ENCODE assay signal across 13 cellular contexts in the genomic region with DNA sequence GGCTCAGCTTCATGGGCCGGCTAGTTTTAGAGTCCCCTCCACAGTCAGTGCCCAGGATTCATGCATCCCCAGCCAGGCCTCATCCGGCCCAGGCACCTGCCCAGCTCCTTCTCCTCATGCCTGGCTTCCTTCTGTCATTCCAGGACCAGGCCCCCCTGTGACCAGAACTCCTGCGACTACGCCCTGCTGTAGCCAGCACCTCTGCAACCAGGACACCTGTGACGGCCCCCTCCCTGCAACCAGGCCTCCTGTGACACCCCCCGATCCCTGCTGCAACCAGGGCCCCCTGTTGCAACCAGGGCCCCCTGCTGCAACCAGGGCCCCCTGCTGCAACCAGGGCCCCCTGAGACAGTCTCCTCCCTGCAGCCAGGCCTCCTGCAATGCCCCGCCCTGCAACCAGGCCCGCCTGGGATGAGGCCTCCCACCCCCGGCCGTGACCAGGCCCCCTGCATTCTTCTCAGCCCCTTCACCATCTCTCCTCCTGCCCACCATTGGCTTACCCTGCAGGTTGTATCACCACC. TPM values are rescaled to one million over a fixed set of nuclear protein-coding genes. Genes with fewer than 3 reads are reported as not detected.
DNase-seq lines count a peak whose midpoint lies in the region; ATAC-seq and TF ChIP-seq lines count a peak whose summit lies in the region.
"Had no signal": no experiment of that assay in that cellular context is flagged by ENCODE, and none has a peak within 500 bp of the region (broad histone marks: within the 10 kb centered on the region; RNA-seq: fewer than 3 reads in every experiment).

No MANE protein-coding gene starts in this region.

- ATAC-seq in HG03039 (IDR thresholded peaks at IDR 0.05; ENCODE audit: unreplicated experiment): no peak
- ATAC-seq: stimulated activated naive B cell treated with anti-CD40 and anti-IgM and Interleukin-4, amounts not matched to agents 10 μg/mL and 1 μg/mL and 100 μg/mL, for 72 hours had no signal

- CTCF ChIA-PET in SK-N-SH (lab: Yijun Ruan, JAX): interaction anchor here (1.8 kb wide), 1 partner anchor 74 kb away, joined by 7 read pairs; no protein-coding TSS in a partner anchor

- no peaks in the 10 kb centered on the region for H3K9me2 ChIP-seq in SK-N-SH

- no peak overlapping the region for H3K4me3 ChIP-seq in SK-N-SH (ENCODE audit: low read depth in 2 of 2, low read length in 1 of 2)
- no peak overlapping the region for H3K4me3 ChIP-seq in prostate gland
- H3K4me3 ChIP-seq: coronary artery, pancreas had no signal

- H2AFZ ChIP-seq in SK-N-SH (ENCODE audit: low read depth): no peak overlapping the region

- no peaks in the 10 kb centered on the region for H4K20me1 ChIP-seq in SK-N-SH (ENCODE audit: insufficient read depth)

- H3K4me2 ChIP-seq in SK-N-SH: peak overlapping the region; percentile 59; the same call in 1 of the 2 replicates

- 79% methylated on average over 7 of the region's 10 CpGs for WGBS in SK-N-SH (ENCODE audit: low lambda C conversion rate)
- 72% methylated on average over 10 of the region's 10 CpGs for WGBS in prostate gland

- no peak overlapping the region for H3K27ac ChIP-seq in SK-N-SH (ENCODE audit: low read depth in 2 of 2, low read length in 1 of 2)
- peak overlapping the region; percentile 5 to 13 for H3K27ac ChIP-seq in prostate gland
- H3K27ac ChIP-seq: coronary artery, pancreas had no signal

- no peak for TF ChIP-seq RAD21 in SK-N-SH (IDR thresholded peaks at IDR 0.05; ENCODE audit: low read length)

- POLR2A ChIA-PET in SK-N-SH (lab: Yijun Ruan, JAX): no interaction called here

- no peaks in the 10 kb centered on the region for H3K27me3 ChIP-seq in SK-N-SH (ENCODE audit: insufficient read depth)
- no peaks in the 10 kb centered on the region for H3K27me3 ChIP-seq in prostate gland (replicated peaks; ENCODE audit: insufficient read depth)
- H3K27me3 ChIP-seq: pancreas had no signal

- no peaks in the 10 kb centered on the region for H3K79me2 ChIP-seq in SK-N-SH (ENCODE audit: insufficient read depth)

- peak; percentile 30 for DNase-seq in G401 (ENCODE audit: low spot score)
- no peak for DNase-seq in SK-N-SH
- DNase-seq in iPS-NIHi11 (ENCODE audit: low spot score): peak; percentile 63
- DNase-seq in prostate gland (ENCODE audit: low spot score): no peak
- DNase-seq in stimulated activated CD4-positive, alpha-beta T cell treated with anti-CD3 and anti-CD28 coated beads, Interleukin-1b, Interleukin-23, amount 100 ng/mL, for 48 hours: no peak
- DNase-seq in SHP77 treated with DMSO at 0.1 percent for 48 hours (lab: John Stamatoyannopoulos, UW): no peak
- no peak for DNase-seq in stimulated activated naive CD4-positive, alpha-beta T cell treated with Interleukin-2 at 50 U/mL for 16 hours (lab: John Stamatoyannopoulos, UW)
- DNase-seq: activated naive CD8-positive, alpha-beta T cell treated with anti-CD3 and anti-CD28 coated beads, Interleukin-2, amount 10 ng/mL, durations not matched to agents 7 days and 5 days; NCI-H1930; stimulated activated naive B cell treated with anti-CD40 and anti-IgM and Interleukin-4, amounts not matched to agents 10 μg/mL and 1 μg/mL and 100 μg/mL, for 72 hours had no signal

- in situ Hi-C loops in G401 (cut with HindIII; ENCODE audit: low sequenced_read_pairs): no loop called here

- H3K4me1 ChIP-seq in SK-N-SH (ENCODE audit: control insufficient read depth in 1 of 2, insufficient read depth in 2 of 2, low read depth in 1 of 2, low read length in 1 of 2) (peaks cover 6 to 21% of the 10 kb centered on the region in 2 experiments; a peak in 2 of 4 replicates), prostate gland (replicated peaks) (no peaks in the 10 kb centered on the region)

- no peaks in the 10 kb centered on the region for H3K36me3 ChIP-seq in SK-N-SH (replicated peaks in 1 of 2; ENCODE audit: control insufficient read depth in 1 of 2, insufficient read depth in 2 of 2, low read length in 1 of 2)
- no peaks in the 10 kb centered on the region for H3K36me3 ChIP-seq in prostate gland
- H3K36me3 ChIP-seq: pancreas had no signal

- TF ChIP-seq POLR2A in prostate gland (IDR thresholded peaks at IDR 0.05): no peak

- no peak overlapping the region for H3K9ac ChIP-seq in SK-N-SH

- H3K9me3 ChIP-seq in SK-N-SH (no peaks in the 10 kb centered on the region), prostate gland (no peaks in the 10 kb centered on the region)
- H3K9me3 ChIP-seq: pancreas had no signal

- TF ChIP-seq CTCF in SK-N-SH (IDR thresholded peaks at IDR 0.05) (no peak), prostate gland (IDR thresholded peaks at IDR 0.05) (no peak)

- TF ChIP-seq EP300 in SK-N-SH (IDR thresholded peaks at IDR 0.05; ENCODE audit: borderline replicate concordance in 1 of 2, low read depth in 1 of 2, low read length in 1 of 2): no peak

- no peaks in the 10 kb centered on the region for H3F3A ChIP-seq in SK-N-SH (replicated peaks; ENCODE audit: insufficient read depth)

- intact Hi-C loops in prostate gland (cut with DNase I): loop anchor here (5.0 kb wide), 2 partner anchors 39 to 76 kb away; no protein-coding TSS in a partner anchor

TF ChIP-seq in SK-N-SH, 30 proteins besides CTCF, POLR2A, EP300 and RAD21:
- TF ChIP-seq, protein P1, sequence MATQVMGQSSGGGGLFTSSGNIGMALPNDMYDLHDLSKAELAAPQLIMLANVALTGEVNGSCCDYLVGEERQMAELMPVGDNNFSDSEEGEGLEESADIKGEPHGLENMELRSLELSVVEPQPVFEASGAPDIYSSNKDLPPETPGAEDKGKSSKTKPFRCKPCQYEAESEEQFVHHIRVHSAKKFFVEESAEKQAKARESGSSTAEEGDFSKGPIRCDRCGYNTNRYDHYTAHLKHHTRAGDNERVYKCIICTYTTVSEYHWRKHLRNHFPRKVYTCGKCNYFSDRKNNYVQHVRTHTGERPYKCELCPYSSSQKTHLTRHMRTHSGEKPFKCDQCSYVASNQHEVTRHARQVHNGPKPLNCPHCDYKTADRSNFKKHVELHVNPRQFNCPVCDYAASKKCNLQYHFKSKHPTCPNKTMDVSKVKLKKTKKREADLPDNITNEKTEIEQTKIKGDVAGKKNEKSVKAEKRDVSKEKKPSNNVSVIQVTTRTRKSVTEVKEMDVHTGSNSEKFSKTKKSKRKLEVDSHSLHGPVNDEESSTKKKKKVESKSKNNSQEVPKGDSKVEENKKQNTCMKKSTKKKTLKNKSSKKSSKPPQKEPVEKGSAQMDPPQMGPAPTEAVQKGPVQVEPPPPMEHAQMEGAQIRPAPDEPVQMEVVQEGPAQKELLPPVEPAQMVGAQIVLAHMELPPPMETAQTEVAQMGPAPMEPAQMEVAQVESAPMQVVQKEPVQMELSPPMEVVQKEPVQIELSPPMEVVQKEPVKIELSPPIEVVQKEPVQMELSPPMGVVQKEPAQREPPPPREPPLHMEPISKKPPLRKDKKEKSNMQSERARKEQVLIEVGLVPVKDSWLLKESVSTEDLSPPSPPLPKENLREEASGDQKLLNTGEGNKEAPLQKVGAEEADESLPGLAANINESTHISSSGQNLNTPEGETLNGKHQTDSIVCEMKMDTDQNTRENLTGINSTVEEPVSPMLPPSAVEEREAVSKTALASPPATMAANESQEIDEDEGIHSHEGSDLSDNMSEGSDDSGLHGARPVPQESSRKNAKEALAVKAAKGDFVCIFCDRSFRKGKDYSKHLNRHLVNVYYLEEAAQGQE (IDR thresholded peaks at IDR 0.05; ENCODE audit: low read depth, low read length): no peak
- TF ChIP-seq EZH2phosphoT487 (IDR thresholded peaks at IDR 0.05; ENCODE audit: borderline replicate concordance, low read depth): no peak
- TF ChIP-seq, protein P2, sequence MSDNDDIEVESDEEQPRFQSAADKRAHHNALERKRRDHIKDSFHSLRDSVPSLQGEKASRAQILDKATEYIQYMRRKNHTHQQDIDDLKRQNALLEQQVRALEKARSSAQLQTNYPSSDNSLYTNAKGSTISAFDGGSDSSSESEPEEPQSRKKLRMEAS (IDR thresholded peaks at IDR 0.05; ENCODE audit: low read depth): no peak
- TF ChIP-seq, protein P3, sequence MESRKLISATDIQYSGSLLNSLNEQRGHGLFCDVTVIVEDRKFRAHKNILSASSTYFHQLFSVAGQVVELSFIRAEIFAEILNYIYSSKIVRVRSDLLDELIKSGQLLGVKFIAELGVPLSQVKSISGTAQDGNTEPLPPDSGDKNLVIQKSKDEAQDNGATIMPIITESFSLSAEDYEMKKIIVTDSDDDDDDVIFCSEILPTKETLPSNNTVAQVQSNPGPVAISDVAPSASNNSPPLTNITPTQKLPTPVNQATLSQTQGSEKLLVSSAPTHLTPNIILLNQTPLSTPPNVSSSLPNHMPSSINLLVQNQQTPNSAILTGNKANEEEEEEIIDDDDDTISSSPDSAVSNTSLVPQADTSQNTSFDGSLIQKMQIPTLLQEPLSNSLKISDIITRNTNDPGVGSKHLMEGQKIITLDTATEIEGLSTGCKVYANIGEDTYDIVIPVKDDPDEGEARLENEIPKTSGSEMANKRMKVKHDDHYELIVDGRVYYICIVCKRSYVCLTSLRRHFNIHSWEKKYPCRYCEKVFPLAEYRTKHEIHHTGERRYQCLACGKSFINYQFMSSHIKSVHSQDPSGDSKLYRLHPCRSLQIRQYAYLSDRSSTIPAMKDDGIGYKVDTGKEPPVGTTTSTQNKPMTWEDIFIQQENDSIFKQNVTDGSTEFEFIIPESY (IDR thresholded peaks at IDR 0.05; ENCODE audit: borderline replicate concordance, low read depth): no peak

RNA-seq across cellular contexts. Expression of a gene that starts 46.8 kb away (rescaled TPM):
- total RNA-seq in G401 (2014; rRNA removed; shearing (Covaris generic)): 0.14 TPM in 1 of 2 replicates, not detected in the other
- 0.05 TPM in 1 of 2 replicates, not detected in the other for polyA plus RNA-seq in SK-N-SH (2012; rRNA removed)
- 0.01 and 0.03 TPM in 2 replicates for polyA plus RNA-seq in SK-N-SH (2012; cell fraction: cytosol; rRNA removed)
- 0.04 and 0.05 TPM in 2 replicates for polyA plus RNA-seq in SK-N-SH (2012; cell fraction: nucleus; rRNA removed)
- 10 to 100 TPM in 1 of 2 donors, 1 to 10 TPM in 1; 6.0 to 18.9 TPM for total RNA-seq in prostate gland
- total RNA-seq: activated naive CD8-positive, alpha-beta T cell treated with anti-CD3 and anti-CD28 coated beads, Interleukin-2, amount 10 ng/mL, durations not matched to agents 7 days and 5 days had no signal

Comparison
In these comparisons a context has a peak if more than half of its experiments do, and no peak if none do; other contexts are left out.
1. DNase-seq: peak in G401 (single experiment) and iPS-NIHi11 (single experiment); none in SK-N-SH (single experiment), prostate gland (single experiment), stimulated activated CD4-positive, alpha-beta T cell treated with anti-CD3 and anti-CD28 coated beads, Interleukin-1b, Interleukin-23, amount 100 ng/mL, for 48 hours (single experiment), SHP77 treated with DMSO at 0.1 percent for 48 hours (single experiment) and stimulated activated naive CD4-positive, alpha-beta T cell treated with Interleukin-2 at 50 U/mL for 16 hours (single experiment).
2. H3K27ac ChIP-seq: peak in prostate gland (2 of 2); none in SK-N-SH (0 of 2).